ENCODE assay signal across 8 cellular contexts in the genomic region with DNA sequence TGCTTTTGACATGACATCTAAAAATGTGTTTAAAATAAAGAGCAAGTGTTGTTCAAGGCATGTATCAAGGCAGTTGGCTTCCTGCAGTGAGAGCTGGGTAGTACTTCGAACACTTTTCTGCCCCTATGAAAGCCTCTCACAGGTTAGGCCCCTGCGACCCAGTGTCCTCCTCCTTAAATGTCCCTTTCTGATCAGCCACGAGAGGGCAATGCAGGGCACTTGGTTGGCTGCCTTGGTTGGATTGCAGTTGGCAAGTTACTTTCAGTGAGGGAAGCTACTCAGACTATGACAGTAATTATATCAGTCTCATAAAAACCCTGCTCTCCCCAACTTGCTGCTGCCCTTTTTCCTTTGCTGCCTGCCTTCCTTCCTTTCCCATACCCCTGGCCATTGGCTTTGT.
DNase-seq lines count a peak whose midpoint lies in the region; ATAC-seq and TF ChIP-seq lines count a peak whose summit lies in the region.

No MANE protein-coding gene starts in this region.

- no peak overlapping the region for H3K4me3 Mint-ChIP-seq in activated CD4-positive, alpha-beta memory T cell treated with anti-CD3 and anti-CD28 coated beads for 36 hours
- no peak overlapping the region for H3K4me3 Mint-ChIP-seq in activated CD4-positive, alpha-beta memory T cell treated with anti-CD3 and anti-CD28 coated beads, Interleukin-2, amount 10 ng/mL, durations not matched to agents 7 days and 5 days

- H3K27me3 Mint-ChIP-seq in activated CD4-positive, alpha-beta memory T cell treated with anti-CD3 and anti-CD28 coated beads for 36 hours, result no peaks in the 10 kb centered on the region
- H3K27me3 Mint-ChIP-seq in activated CD4-positive, alpha-beta memory T cell treated with anti-CD3 and anti-CD28 coated beads, Interleukin-2, amount 10 ng/mL, durations not matched to agents 7 days and 5 days, result no peaks in the 10 kb centered on the region

- intact Hi-C loops in activated CD4-positive, alpha-beta memory T cell treated with anti-CD3 and anti-CD28 coated beads for 36 hours (cut with micrococcal nuclease), result no loop called here

- no peaks in the 10 kb centered on the region for H3K27me3 ChIP-seq in parathyroid adenoma (ENCODE audit: control insufficient read depth, insufficient read depth, low read length)

- TF ChIP-seq CTCF in parathyroid adenoma (IDR thresholded peaks at IDR 0.05), result peak; percentile 48

- peak; percentile 12 for DNase-seq in activated CD4-positive, alpha-beta memory T cell treated with anti-CD3 and anti-CD28 coated beads for 36 hours
- DNase-seq in activated CD4-positive, alpha-beta memory T cell treated with anti-CD3 and anti-CD28 coated beads, Interleukin-2, amount 10 ng/mL, durations not matched to agents 7 days and 5 days, result no peak
- DNase-seq in NCI-H2107 treated with DMSO at 0.1 percent for 48 hours (lab: John Stamatoyannopoulos, UW; ENCODE audit: unreplicated experiment) (peak; percentile 75), ecto neural progenitor cell (ENCODE audit: low spot score) (peak; percentile 68), 8988T (no peak), mucosa of gallbladder (ENCODE audit: low spot score) (no peak)

- no peak overlapping the region for H3K27ac Mint-ChIP-seq in activated CD4-positive, alpha-beta memory T cell treated with anti-CD3 and anti-CD28 coated beads for 36 hours
- no peak overlapping the region for H3K27ac Mint-ChIP-seq in activated CD4-positive, alpha-beta memory T cell treated with anti-CD3 and anti-CD28 coated beads, Interleukin-2, amount 10 ng/mL, durations not matched to agents 7 days and 5 days

- H3K79me2 ChIP-seq in parathyroid adenoma, result peaks cover 23% of the 10 kb centered on the region

- peaks cover 4% of the 10 kb centered on the region for H3K4me1 ChIP-seq in parathyroid adenoma

- H3K4me1 Mint-ChIP-seq in activated CD4-positive, alpha-beta memory T cell treated with anti-CD3 and anti-CD28 coated beads for 36 hours (ENCODE audit: low read depth), result no peaks in the 10 kb centered on the region
- H3K4me1 Mint-ChIP-seq in activated CD4-positive, alpha-beta memory T cell treated with anti-CD3 and anti-CD28 coated beads, Interleukin-2, amount 10 ng/mL, durations not matched to agents 7 days and 5 days, result no peaks in the 10 kb centered on the region

- no peak overlapping the region for H3K4me3 ChIP-seq in parathyroid adenoma (ENCODE audit: low read depth, low read length)

- peaks cover 3% of the 10 kb centered on the region for H3K9me3 Mint-ChIP-seq in activated CD4-positive, alpha-beta memory T cell treated with anti-CD3 and anti-CD28 coated beads for 36 hours
- H3K9me3 Mint-ChIP-seq in activated CD4-positive, alpha-beta memory T cell treated with anti-CD3 and anti-CD28 coated beads, Interleukin-2, amount 10 ng/mL, durations not matched to agents 7 days and 5 days, result peaks cover 5% of the 10 kb centered on the region

- no peaks in the 10 kb centered on the region for H3K36me3 Mint-ChIP-seq in activated CD4-positive, alpha-beta memory T cell treated with anti-CD3 and anti-CD28 coated beads for 36 hours
- no peaks in the 10 kb centered on the region for H3K36me3 Mint-ChIP-seq in activated CD4-positive, alpha-beta memory T cell treated with anti-CD3 and anti-CD28 coated beads, Interleukin-2, amount 10 ng/mL, durations not matched to agents 7 days and 5 days (ENCODE audit: low read depth)

- H3K4me2 ChIP-seq in parathyroid adenoma (ENCODE audit: low read length), result no peak overlapping the region

- CTCF ChIA-PET in activated CD4-positive, alpha-beta memory T cell treated with anti-CD3 and anti-CD28 coated beads for 36 hours (lab: Charles Lee), result no interaction called here
- CTCF ChIA-PET in activated CD4-positive, alpha-beta memory T cell treated with anti-CD3 and anti-CD28 coated beads, Interleukin-2, amount 10 ng/mL, durations not matched to agents 7 days and 5 days (lab: Charles Lee), result no interaction called here

- no peak for ATAC-seq in GM21381 (IDR thresholded peaks at IDR 0.05; ENCODE audit: unreplicated experiment)

- POLR2A ChIA-PET in activated CD4-positive, alpha-beta memory T cell treated with anti-CD3 and anti-CD28 coated beads for 36 hours (lab: Charles Lee), result no interaction called here
- POLR2A ChIA-PET in activated CD4-positive, alpha-beta memory T cell treated with anti-CD3 and anti-CD28 coated beads, Interleukin-2, amount 10 ng/mL, durations not matched to agents 7 days and 5 days (lab: Charles Lee), result no interaction called here

- no peak overlapping the region for H3K9ac ChIP-seq in parathyroid adenoma

- H3K27ac ChIP-seq in parathyroid adenoma, result no peak overlapping the region

- no peaks in the 10 kb centered on the region for H3K9me3 ChIP-seq in parathyroid adenoma (ENCODE audit: control insufficient read depth, low read length)

- H3K36me3 ChIP-seq in parathyroid adenoma (ENCODE audit: control insufficient read depth, insufficient read depth, low read length), result no peaks in the 10 kb centered on the region

- no peak overlapping the region for H2AFZ ChIP-seq in parathyroid adenoma

Comparison
In these comparisons a context has a peak if more than half of its experiments do, and no peak if none do; other contexts are left out.
1. DNase-seq: peak in activated CD4-positive, alpha-beta memory T cell treated with anti-CD3 and anti-CD28 coated beads for 36 hours (single experiment), NCI-H2107 treated with DMSO at 0.1 percent for 48 hours (single experiment) and ecto neural progenitor cell (single experiment); none in activated CD4-positive, alpha-beta memory T cell treated with anti-CD3 and anti-CD28 coated beads, Interleukin-2, amount 10 ng/mL, durations not matched to agents 7 days and 5 days (single experiment), 8988T (single experiment) and mucosa of gallbladder (single experiment).